Comparison of ENCODE assay signal across 8 cellular contexts in genomic region chr20:35742741-35743523, GRCh38. TPM values are rescaled to one million over a fixed set of nuclear protein-coding genes. Genes with fewer than 3 reads are reported as not detected.
DNase-seq lines count a peak whose midpoint lies in the region; ATAC-seq and FAIRE-seq lines count a peak whose summit lies in the region.

No MANE protein-coding gene starts in this region.

- no peak for FAIRE-seq in RCC 7860 (lab: Jason Lieb, UNC)

- H3K4me1 ChIP-seq in urinary bladder (ENCODE audit: insufficient read depth): no peaks in the 10 kb centered on the region

- peak overlapping the region; percentile 86 for H3K27ac ChIP-seq in urinary bladder (ENCODE audit: low read depth)

- WGBS in urinary bladder: 7% methylated on average over 8 of the region's 8 CpGs

- DNase-seq in DMS53 treated with DMSO at 0.1 percent for 48 hours (lab: John Stamatoyannopoulos, UW; ENCODE audit: unreplicated experiment) (peak; percentile 41), RCC 7860 (ENCODE audit: low spot score) (peak; percentile 20), cerebellum (ENCODE audit: low spot score) (peak; percentile 26), medulla oblongata (ENCODE audit: extremely low spot score) (peak; percentile 63), posterior cingulate gyrus (no peak)

- H3K36me3 ChIP-seq in urinary bladder (ENCODE audit: insufficient read depth): peaks cover 1% of the 10 kb centered on the region

- peak overlapping the region; percentile 51 for H3K4me3 ChIP-seq in urinary bladder (ENCODE audit: low read depth, low read length)

- intact Hi-C loops in posterior cingulate gyrus (cut with DNase I): loop anchor here (2.0 to 10.0 kb wide), 2 partner anchors 26 to 142 kb away; no protein-coding TSS in a partner anchor

- ATAC-seq in HG03108 (IDR thresholded peaks at IDR 0.05; ENCODE audit: unreplicated experiment) (peak; percentile 34), HG02981 (IDR thresholded peaks at IDR 0.05; ENCODE audit: unreplicated experiment) (no peak)

RNA-seq across cellular contexts. Expression of gene RBM39, which starts 0.9 kb away (rescaled TPM):
- total RNA-seq in cerebellum (405 TPM), urinary bladder (645 TPM)
- 183 TPM for polyA plus RNA-seq in urinary bladder

RNA-seq across cellular contexts. Expression of gene PHF20, which starts 28.9 kb away (rescaled TPM):
- total RNA-seq in cerebellum: 41.8 TPM
- 32.5 TPM for total RNA-seq in urinary bladder
- polyA plus RNA-seq in urinary bladder: 30.5 TPM

RNA-seq across cellular contexts. Expression of gene ROMO1, which starts 43.7 kb away (rescaled TPM):
- 49.3 TPM for total RNA-seq in cerebellum
- total RNA-seq in urinary bladder: 78.8 TPM
- 252 TPM for polyA plus RNA-seq in urinary bladder

RNA-seq across cellular contexts. Expression of gene NFS1, which starts 43.8 kb away (rescaled TPM):
- 27.2 TPM for total RNA-seq in cerebellum
- 16.9 TPM for total RNA-seq in urinary bladder
- 33.4 TPM for polyA plus RNA-seq in urinary bladder

Comparison
In these comparisons a context has a peak if more than half of its experiments do, and no peak if none do; other contexts are left out.
1. DNase-seq: peak in DMS53 treated with DMSO at 0.1 percent for 48 hours (single experiment), RCC 7860 (single experiment), cerebellum (single experiment) and medulla oblongata (single experiment); none in posterior cingulate gyrus (0 of 10).